8 cellular contexts compared by ENCODE assay signal in the genomic region with DNA sequence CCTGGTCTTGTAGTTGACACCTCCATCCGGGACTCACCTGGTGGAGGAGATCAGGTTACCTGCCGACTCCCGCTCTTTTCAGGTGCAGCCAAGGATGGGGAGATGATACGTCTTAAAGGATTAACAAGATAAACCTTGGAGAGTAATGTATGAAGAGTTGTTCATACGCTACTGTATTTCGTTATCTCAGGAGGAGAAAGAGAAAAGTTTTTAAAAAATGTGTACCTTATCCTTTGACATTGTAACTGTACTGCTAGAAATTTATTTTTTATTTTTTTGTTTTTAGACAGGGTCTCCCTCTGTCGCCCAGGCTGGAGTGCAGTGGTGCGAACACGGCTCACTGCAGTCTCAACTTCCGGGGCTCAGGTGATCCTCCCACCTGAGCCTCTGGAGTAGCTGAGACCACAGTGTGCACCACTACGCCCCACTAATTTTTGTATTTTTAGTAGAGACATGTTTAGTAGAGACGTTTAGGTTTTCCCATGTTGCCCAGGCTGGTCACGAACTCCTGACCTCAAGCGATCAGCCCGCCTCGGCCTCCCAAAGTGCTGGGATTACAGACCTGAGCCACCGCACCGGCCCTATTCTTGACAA. TPM values are rescaled to one million over a fixed set of nuclear protein-coding genes. Genes with fewer than 3 reads are reported as not detected.
DNase-seq lines count a peak whose midpoint lies in the region; ATAC-seq, FAIRE-seq and TF ChIP-seq lines count a peak whose summit lies in the region.

No MANE protein-coding gene starts in this region.

- H3K4me1 ChIP-seq in CD4-positive, CD25-positive, alpha-beta regulatory T cell (ENCODE audit: control insufficient read depth, insufficient read depth, low read length, poor library complexity, severe bottlenecking): peaks cover 18% of the 10 kb centered on the region
- peaks cover 0 to 15% of the 10 kb centered on the region in 2 donors for H3K4me1 ChIP-seq in muscle layer of duodenum (ENCODE audit: control insufficient read depth in 1 of 2, insufficient read depth in 2 of 2, low read length in 2 of 2)

- ATAC-seq in CD4-positive, CD25-positive, alpha-beta regulatory T cell (ENCODE audit: low read depth in 2 of 2): no peak
- ATAC-seq in GM18867 (IDR thresholded peaks at IDR 0.05; ENCODE audit: unreplicated experiment) (no peak), HG03378 (IDR thresholded peaks at IDR 0.05; ENCODE audit: unreplicated experiment) (no peak), HG03039 (IDR thresholded peaks at IDR 0.05; ENCODE audit: unreplicated experiment) (no peak)

- H3K4me1 Mint-ChIP-seq in CD4-positive, CD25-positive, alpha-beta regulatory T cell: peaks cover 17 to 40% (median 31%) of the 10 kb centered on the region in 4 donors

- no peak overlapping the region for H3K27ac ChIP-seq in CD4-positive, CD25-positive, alpha-beta regulatory T cell (ENCODE audit: insufficient read depth, low read length, poor library complexity, severe bottlenecking)
- no peak overlapping the region for H3K27ac ChIP-seq in muscle layer of duodenum (ENCODE audit: low read length)

- peak overlapping the region; percentile 87 to 95 (median 92) for H3K4me3 Mint-ChIP-seq in CD4-positive, CD25-positive, alpha-beta regulatory T cell

- no peak for TF ChIP-seq RAD21 in Ishikawa (IDR thresholded peaks at IDR 0.05; ENCODE audit: low read depth)

- H3K27me3 ChIP-seq in CD4-positive, CD25-positive, alpha-beta regulatory T cell (ENCODE audit: control insufficient read depth, insufficient read depth, low read length): no peaks in the 10 kb centered on the region
- H3K27me3 ChIP-seq in bronchial epithelial cell (ENCODE audit: control insufficient read depth, insufficient read depth, low read length) (no peaks in the 10 kb centered on the region), muscle layer of duodenum (ENCODE audit: low read depth, low read length) (no peaks in the 10 kb centered on the region)

- no peak for DNase-seq in CD4-positive, CD25-positive, alpha-beta regulatory T cell
- DNase-seq in bronchial epithelial cell (ENCODE audit: low read depth) (peak; percentile 53), glomerular visceral epithelial cell (ENCODE audit: extremely low spot score) (no peak)

- FAIRE-seq in bronchial epithelial cell (lab: Jason Lieb, UNC): no peak

- H3K4me3 ChIP-seq in CD4-positive, CD25-positive, alpha-beta regulatory T cell (ENCODE audit: low read depth, low read length): peak overlapping the region; percentile 76
- H3K4me3 ChIP-seq in bronchial epithelial cell (ENCODE audit: low read depth, low read length): peak overlapping the region; percentile 69
- peak overlapping the region; percentile 61 to 71 for H3K4me3 ChIP-seq in muscle layer of duodenum (ENCODE audit: low read depth in 1 of 2, low read length in 2 of 2)

- peak overlapping the region; percentile 55 to 84 (median 66) for H3K27ac Mint-ChIP-seq in CD4-positive, CD25-positive, alpha-beta regulatory T cell

- TF ChIP-seq CTCF in bronchial epithelial cell (IDR thresholded peaks at IDR 0.05; ENCODE audit: insufficient read depth, low read length, severe bottlenecking): no peak

- no peaks in the 10 kb centered on the region for H3K36me3 ChIP-seq in CD4-positive, CD25-positive, alpha-beta regulatory T cell (ENCODE audit: control insufficient read depth, insufficient read depth, low read length)
- H3K36me3 ChIP-seq in bronchial epithelial cell (ENCODE audit: control insufficient read depth, insufficient read depth, low read length): no peaks in the 10 kb centered on the region
- no peaks in the 10 kb centered on the region for H3K36me3 ChIP-seq in muscle layer of duodenum (ENCODE audit: control insufficient read depth in 1 of 2, insufficient read depth in 2 of 2, low read length in 2 of 2)

- TF ChIP-seq EP300 in Ishikawa (IDR thresholded peaks at IDR 0.05; ENCODE audit: borderline replicate concordance): peak; percentile 37; the same call in 1 of the 2 replicates

- no peaks in the 10 kb centered on the region for H3K36me3 Mint-ChIP-seq in CD4-positive, CD25-positive, alpha-beta regulatory T cell

- peaks cover 14% of the 10 kb centered on the region for H3K27me3 Mint-ChIP-seq in CD4-positive, CD25-positive, alpha-beta regulatory T cell

- no peaks in the 10 kb centered on the region for H3K9me3 Mint-ChIP-seq in CD4-positive, CD25-positive, alpha-beta regulatory T cell

- H3K9me3 ChIP-seq in CD4-positive, CD25-positive, alpha-beta regulatory T cell (ENCODE audit: control insufficient read depth in 2 of 2, low read length in 2 of 2): no peaks in the 10 kb centered on the region
- H3K9me3 ChIP-seq in muscle layer of duodenum (ENCODE audit: control insufficient read depth in 1 of 2, low read length in 2 of 2): no peaks in the 10 kb centered on the region

TF ChIP-seq in Ishikawa, 13 proteins besides CTCF, POLR2A, EP300 and RAD21:
- TF ChIP-seq ZBTB7A (IDR thresholded peaks at IDR 0.05; ENCODE audit: low read depth) (no peak), TEAD4 (IDR thresholded peaks at IDR 0.05) (no peak), TCF12 (IDR thresholded peaks at IDR 0.05; ENCODE audit: low read depth) (no peak; the same call in 1 of the 2 replicates), EGR1 (IDR thresholded peaks at IDR 0.05) (no peak), TAF1 (IDR thresholded peaks at IDR 0.05; ENCODE audit: low read depth) (no peak; the same call in 1 of the 2 replicates), NFIC (IDR thresholded peaks at IDR 0.05) (peak; percentile 8; the same call in 1 of the 2 replicates)
- TF ChIP-seq, protein P1, sequence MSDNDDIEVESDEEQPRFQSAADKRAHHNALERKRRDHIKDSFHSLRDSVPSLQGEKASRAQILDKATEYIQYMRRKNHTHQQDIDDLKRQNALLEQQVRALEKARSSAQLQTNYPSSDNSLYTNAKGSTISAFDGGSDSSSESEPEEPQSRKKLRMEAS (IDR thresholded peaks at IDR 0.05): peak; percentile 96
- TF ChIP-seq, protein P2, sequence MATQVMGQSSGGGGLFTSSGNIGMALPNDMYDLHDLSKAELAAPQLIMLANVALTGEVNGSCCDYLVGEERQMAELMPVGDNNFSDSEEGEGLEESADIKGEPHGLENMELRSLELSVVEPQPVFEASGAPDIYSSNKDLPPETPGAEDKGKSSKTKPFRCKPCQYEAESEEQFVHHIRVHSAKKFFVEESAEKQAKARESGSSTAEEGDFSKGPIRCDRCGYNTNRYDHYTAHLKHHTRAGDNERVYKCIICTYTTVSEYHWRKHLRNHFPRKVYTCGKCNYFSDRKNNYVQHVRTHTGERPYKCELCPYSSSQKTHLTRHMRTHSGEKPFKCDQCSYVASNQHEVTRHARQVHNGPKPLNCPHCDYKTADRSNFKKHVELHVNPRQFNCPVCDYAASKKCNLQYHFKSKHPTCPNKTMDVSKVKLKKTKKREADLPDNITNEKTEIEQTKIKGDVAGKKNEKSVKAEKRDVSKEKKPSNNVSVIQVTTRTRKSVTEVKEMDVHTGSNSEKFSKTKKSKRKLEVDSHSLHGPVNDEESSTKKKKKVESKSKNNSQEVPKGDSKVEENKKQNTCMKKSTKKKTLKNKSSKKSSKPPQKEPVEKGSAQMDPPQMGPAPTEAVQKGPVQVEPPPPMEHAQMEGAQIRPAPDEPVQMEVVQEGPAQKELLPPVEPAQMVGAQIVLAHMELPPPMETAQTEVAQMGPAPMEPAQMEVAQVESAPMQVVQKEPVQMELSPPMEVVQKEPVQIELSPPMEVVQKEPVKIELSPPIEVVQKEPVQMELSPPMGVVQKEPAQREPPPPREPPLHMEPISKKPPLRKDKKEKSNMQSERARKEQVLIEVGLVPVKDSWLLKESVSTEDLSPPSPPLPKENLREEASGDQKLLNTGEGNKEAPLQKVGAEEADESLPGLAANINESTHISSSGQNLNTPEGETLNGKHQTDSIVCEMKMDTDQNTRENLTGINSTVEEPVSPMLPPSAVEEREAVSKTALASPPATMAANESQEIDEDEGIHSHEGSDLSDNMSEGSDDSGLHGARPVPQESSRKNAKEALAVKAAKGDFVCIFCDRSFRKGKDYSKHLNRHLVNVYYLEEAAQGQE (IDR thresholded peaks at IDR 0.05; ENCODE audit: low read depth): no peak

RNA-seq across cellular contexts. Expression of a gene that starts 0.8 kb away (rescaled TPM):
- 18.7 TPM for total RNA-seq in CD4-positive, CD25-positive, alpha-beta regulatory T cell
- 1 to 10 TPM; 4.0 to 4.9 (median 4.4) TPM for polyA plus RNA-seq in CD4-positive, CD25-positive, alpha-beta regulatory T cell
- total RNA-seq in bronchial epithelial cell: 40.6 and 52.4 TPM in 2 replicates
